ENCODE assay signal across 14 cellular contexts in genomic region chr6:157767757-157768156, GRCh38. TPM values are rescaled to one million over a fixed set of nuclear protein-coding genes. Genes with fewer than 3 reads are reported as not detected.
A peak's percentile ranks its signal among the peaks of the same experiment; 100 is the strongest.
DNase-seq lines count a peak whose midpoint lies in the region; ATAC-seq, FAIRE-seq and TF ChIP-seq lines count a peak whose summit lies in the region.
"Had no signal": no experiment of that assay in that cellular context is flagged by ENCODE, and none has a peak within 500 bp of the region (broad histone marks: within the 10 kb centered on the region; RNA-seq: fewer than 3 reads in every experiment).

No MANE protein-coding gene starts in this region.

- H3K27me3 Mint-ChIP-seq in activated naive CD8-positive, alpha-beta T cell: no peaks in the 10 kb centered on the region
- H3K27me3 Mint-ChIP-seq in activated naive CD8-positive, alpha-beta T cell treated with anti-CD3 and anti-CD28 coated beads, Interleukin-2, amount 50 U/mL, for 24 hours: peaks cover 3% of the 10 kb centered on the region
- H3K27me3 Mint-ChIP-seq in WTC11 (ENCODE audit: low read depth): no peaks in the 10 kb centered on the region

- H3K27ac ChIP-seq in mesendoderm (ENCODE audit: low read depth, low read length) (no peak overlapping the region), thymus (ENCODE audit: low read depth) (peak overlapping the region; percentile 78), pancreas (peak overlapping the region in 1 of 4 donors; percentile 43)

- WGBS in mesendoderm (ENCODE audit: extremely low coverage, insufficient coverage, low lambda C conversion rate): no CpG with 5 or more reads among the region's 3 CpGs
- 99% methylated on average over 3 of the region's 3 CpGs for WGBS in thymus
- WGBS in pancreas, 2 donors: 91 to 98% methylated on average over 3 of the region's 3 CpGs

- no peak overlapping the region for H4K8ac ChIP-seq in mesendoderm (ENCODE audit: low read depth, low read length)

- POLR2A ChIA-PET in WTC11 (lab: Charles Lee): no interaction called here

- no peaks in the 10 kb centered on the region for H3K79me2 ChIP-seq in mesendoderm (ENCODE audit: control insufficient read depth, insufficient read depth, low read length)

- no peaks in the 10 kb centered on the region for H3K36me3 Mint-ChIP-seq in activated naive CD8-positive, alpha-beta T cell
- H3K36me3 Mint-ChIP-seq in activated naive CD8-positive, alpha-beta T cell treated with anti-CD3 and anti-CD28 coated beads, Interleukin-2, amount 50 U/mL, for 24 hours (ENCODE audit: low read depth): peaks cover 5% of the 10 kb centered on the region
- H3K36me3 Mint-ChIP-seq in WTC11: no peaks in the 10 kb centered on the region

- CTCF ChIA-PET in WTC11 (lab: Charles Lee): no interaction called here

- peak overlapping the region; percentile 93 for H3K27ac Mint-ChIP-seq in activated naive CD8-positive, alpha-beta T cell
- no peak overlapping the region for H3K27ac Mint-ChIP-seq in activated naive CD8-positive, alpha-beta T cell treated with anti-CD3 and anti-CD28 coated beads, Interleukin-2, amount 50 U/mL, for 24 hours
- peak overlapping the region; percentile 67 for H3K27ac Mint-ChIP-seq in WTC11

- no peak overlapping the region for H2BK5ac ChIP-seq in mesendoderm (ENCODE audit: low read length)

- H3K18ac ChIP-seq in mesendoderm (ENCODE audit: low read length): peak overlapping the region; percentile 25

- no peak overlapping the region for H2BK120ac ChIP-seq in mesendoderm (ENCODE audit: low read depth, low read length)

- H3K4me1 Mint-ChIP-seq in activated naive CD8-positive, alpha-beta T cell (ENCODE audit: low read depth): peaks cover 75% of the 10 kb centered on the region
- peaks cover 88% of the 10 kb centered on the region for H3K4me1 Mint-ChIP-seq in activated naive CD8-positive, alpha-beta T cell treated with anti-CD3 and anti-CD28 coated beads, Interleukin-2, amount 50 U/mL, for 24 hours
- H3K4me1 Mint-ChIP-seq in WTC11: peaks cover 53% of the 10 kb centered on the region

- intact Hi-C loops in pancreas (cut with DNase I): loop anchor here in 2 of 3 donors (10.0 kb wide), 2 partner anchors 107 to 297 kb away; no protein-coding TSS in a partner anchor

- H3K4me3 ChIP-seq in mesendoderm (ENCODE audit: low read length) (no peak overlapping the region), thymus (ENCODE audit: low read length) (no peak overlapping the region), pancreas (no peak overlapping the region)
- H3K4me3 ChIP-seq: gastrocnemius medialis, testis had no signal

- no peak overlapping the region for H2BK15ac ChIP-seq in mesendoderm (replicated peaks; ENCODE audit: low read depth)

- no peak overlapping the region for H3K4me2 ChIP-seq in mesendoderm (ENCODE audit: low read length)

- H3K4me1 ChIP-seq in mesendoderm (ENCODE audit: control insufficient read depth, low read depth, low read length): peaks cover 3% of the 10 kb centered on the region
- peaks cover 16% of the 10 kb centered on the region for H3K4me1 ChIP-seq in thymus (ENCODE audit: control insufficient read depth, insufficient read depth, low read length)
- H3K4me1 ChIP-seq in pancreas: peaks cover 9 to 19% (median 17%) of the 10 kb centered on the region in 3 donors

- no peak for DNase-seq in activated naive CD8-positive, alpha-beta T cell treated with anti-CD3 and anti-CD28 coated beads, Interleukin-2, amount 50 U/mL, for 24 hours
- no peak for DNase-seq in WTC11 (ENCODE audit: low spot score)
- no peak for DNase-seq in mesendoderm
- no peak for DNase-seq in retina
- DNase-seq in pancreas: no peak
- DNase-seq: activated CD8-positive, alpha-beta memory T cell treated with anti-CD3 and anti-CD28 coated beads, Interleukin-2, amount 50 U/mL, for 4 hours; gastrocnemius medialis; NCI-H2029; NCI-H69; testis had no signal

- H4K5ac ChIP-seq in mesendoderm (ENCODE audit: low read length): no peak overlapping the region

- no peak overlapping the region for H3K4me3 Mint-ChIP-seq in activated naive CD8-positive, alpha-beta T cell
- H3K4me3 Mint-ChIP-seq in activated naive CD8-positive, alpha-beta T cell treated with anti-CD3 and anti-CD28 coated beads, Interleukin-2, amount 50 U/mL, for 24 hours: no peak overlapping the region
- H3K4me3 Mint-ChIP-seq in WTC11: no peak overlapping the region

- H3K27me3 ChIP-seq in mesendoderm (ENCODE audit: insufficient read depth, low read length, poor library complexity): no peaks in the 10 kb centered on the region
- no peaks in the 10 kb centered on the region for H3K27me3 ChIP-seq in thymus (ENCODE audit: control insufficient read depth, insufficient read depth)
- no peaks in the 10 kb centered on the region for H3K27me3 ChIP-seq in pancreas
- H3K27me3 ChIP-seq: testis had no signal

- H3K36me3 ChIP-seq in mesendoderm (ENCODE audit: control insufficient read depth, insufficient read depth, low read length) (no peaks in the 10 kb centered on the region), thymus (ENCODE audit: control insufficient read depth, insufficient read depth) (no peaks in the 10 kb centered on the region), pancreas (no peaks in the 10 kb centered on the region)
- H3K36me3 ChIP-seq: gastrocnemius medialis had no signal

- H3K9me3 Mint-ChIP-seq in activated naive CD8-positive, alpha-beta T cell (ENCODE audit: low read depth): no peaks in the 10 kb centered on the region
- no peaks in the 10 kb centered on the region for H3K9me3 Mint-ChIP-seq in activated naive CD8-positive, alpha-beta T cell treated with anti-CD3 and anti-CD28 coated beads, Interleukin-2, amount 50 U/mL, for 24 hours
- no peaks in the 10 kb centered on the region for H3K9me3 Mint-ChIP-seq in WTC11

- H2AK5ac ChIP-seq in mesendoderm (ENCODE audit: low read length): no peak overlapping the region

- ATAC-seq in activated naive CD8-positive, alpha-beta T cell treated with anti-CD3 and anti-CD28 coated beads, Interleukin-2, amount 50 U/mL, for 24 hours: no peak
- ATAC-seq in WTC11 (no peak), pancreas (no peak), HG02840 (IDR thresholded peaks at IDR 0.05; ENCODE audit: low FRiP score, unreplicated experiment) (no peak)
- ATAC-seq: gastrocnemius medialis had no signal

- H3K9me3 ChIP-seq in thymus (ENCODE audit: control insufficient read depth) (no peaks in the 10 kb centered on the region), pancreas (no peaks in the 10 kb centered on the region)
- H3K9me3 ChIP-seq: gastrocnemius medialis, testis had no signal

- no peak for TF ChIP-seq CTCF in WTC11 (IDR thresholded peaks at IDR 0.05)
- TF ChIP-seq CTCF in pancreas (IDR thresholded peaks at IDR 0.05): no peak

- H3K79me1 ChIP-seq in mesendoderm (ENCODE audit: low read length): no peaks in the 10 kb centered on the region

- H3K23ac ChIP-seq in mesendoderm (ENCODE audit: low read length): no peak overlapping the region

- no peak overlapping the region for H3K56ac ChIP-seq in mesendoderm (ENCODE audit: low read length)

- H3K4ac ChIP-seq in mesendoderm (ENCODE audit: low read depth, low read length): no peak overlapping the region

- FAIRE-seq in pancreas (lab: Jason Lieb, UNC): no peak
- FAIRE-seq: RCC 7860 had no signal

- H3K9ac ChIP-seq in mesendoderm (ENCODE audit: low read length): no peak overlapping the region

TF ChIP-seq in WTC11, 78 proteins besides CTCF, POLR2A, EP300 and RAD21 (continues in another document):
- TF ChIP-seq, protein P1, sequence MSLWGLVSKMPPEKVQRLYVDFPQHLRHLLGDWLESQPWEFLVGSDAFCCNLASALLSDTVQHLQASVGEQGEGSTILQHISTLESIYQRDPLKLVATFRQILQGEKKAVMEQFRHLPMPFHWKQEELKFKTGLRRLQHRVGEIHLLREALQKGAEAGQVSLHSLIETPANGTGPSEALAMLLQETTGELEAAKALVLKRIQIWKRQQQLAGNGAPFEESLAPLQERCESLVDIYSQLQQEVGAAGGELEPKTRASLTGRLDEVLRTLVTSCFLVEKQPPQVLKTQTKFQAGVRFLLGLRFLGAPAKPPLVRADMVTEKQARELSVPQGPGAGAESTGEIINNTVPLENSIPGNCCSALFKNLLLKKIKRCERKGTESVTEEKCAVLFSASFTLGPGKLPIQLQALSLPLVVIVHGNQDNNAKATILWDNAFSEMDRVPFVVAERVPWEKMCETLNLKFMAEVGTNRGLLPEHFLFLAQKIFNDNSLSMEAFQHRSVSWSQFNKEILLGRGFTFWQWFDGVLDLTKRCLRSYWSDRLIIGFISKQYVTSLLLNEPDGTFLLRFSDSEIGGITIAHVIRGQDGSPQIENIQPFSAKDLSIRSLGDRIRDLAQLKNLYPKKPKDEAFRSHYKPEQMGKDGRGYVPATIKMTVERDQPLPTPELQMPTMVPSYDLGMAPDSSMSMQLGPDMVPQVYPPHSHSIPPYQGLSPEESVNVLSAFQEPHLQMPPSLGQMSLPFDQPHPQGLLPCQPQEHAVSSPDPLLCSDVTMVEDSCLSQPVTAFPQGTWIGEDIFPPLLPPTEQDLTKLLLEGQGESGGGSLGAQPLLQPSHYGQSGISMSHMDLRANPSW (CRISPR knock-in tag; conservative IDR thresholded peaks at IDR 0.05; ENCODE audit: low read depth): no peak
- TF ChIP-seq NFATC4 (CRISPR knock-in tag; IDR thresholded peaks at IDR 0.05): no peak
- TF ChIP-seq, protein P2, sequence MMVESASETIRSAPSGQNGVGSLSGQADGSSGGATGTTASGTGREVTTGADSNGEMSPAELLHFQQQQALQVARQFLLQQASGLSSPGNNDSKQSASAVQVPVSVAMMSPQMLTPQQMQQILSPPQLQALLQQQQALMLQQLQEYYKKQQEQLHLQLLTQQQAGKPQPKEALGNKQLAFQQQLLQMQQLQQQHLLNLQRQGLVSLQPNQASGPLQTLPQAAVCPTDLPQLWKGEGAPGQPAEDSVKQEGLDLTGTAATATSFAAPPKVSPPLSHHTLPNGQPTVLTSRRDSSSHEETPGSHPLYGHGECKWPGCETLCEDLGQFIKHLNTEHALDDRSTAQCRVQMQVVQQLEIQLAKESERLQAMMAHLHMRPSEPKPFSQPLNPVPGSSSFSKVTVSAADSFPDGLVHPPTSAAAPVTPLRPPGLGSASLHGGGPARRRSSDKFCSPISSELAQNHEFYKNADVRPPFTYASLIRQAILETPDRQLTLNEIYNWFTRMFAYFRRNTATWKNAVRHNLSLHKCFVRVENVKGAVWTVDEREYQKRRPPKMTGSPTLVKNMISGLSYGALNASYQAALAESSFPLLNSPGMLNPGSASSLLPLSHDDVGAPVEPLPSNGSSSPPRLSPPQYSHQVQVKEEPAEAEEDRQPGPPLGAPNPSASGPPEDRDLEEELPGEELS (CRISPR knock-in tag; IDR thresholded peaks at IDR 0.05): no peak
- TF ChIP-seq FOXK1 (CRISPR knock-in tag; IDR thresholded peaks at IDR 0.05): no peak
- TF ChIP-seq CREB1 (CRISPR knock-in tag; IDR thresholded peaks at IDR 0.05): no peak
- TF ChIP-seq SMAD3 (CRISPR knock-in tag; IDR thresholded peaks at IDR 0.05; ENCODE audit: borderline replicate concordance): no peak

RNA-seq across cellular contexts. Expression of gene SNX9, which starts 55.3 kb away (rescaled TPM):
- total RNA-seq in WTC11 (2021) (28.0 to 35.0 TPM (median 29.1 TPM) in 3 replicates), pancreas (10 to 100 TPM; 14.6 to 27.4 (median 16.3) TPM)
- polyA plus RNA-seq in mesendoderm (2013, experiment 1 of 2): 28.5 TPM
- 29.3 TPM for polyA plus RNA-seq in mesendoderm (2013, experiment 2 of 2)
- polyA plus RNA-seq in thymus (37.3 TPM), pancreas (10 to 100 TPM; 14.2 to 16.3 TPM)
